ENCODE assay signal across 1 cellular context in the genomic region with DNA sequence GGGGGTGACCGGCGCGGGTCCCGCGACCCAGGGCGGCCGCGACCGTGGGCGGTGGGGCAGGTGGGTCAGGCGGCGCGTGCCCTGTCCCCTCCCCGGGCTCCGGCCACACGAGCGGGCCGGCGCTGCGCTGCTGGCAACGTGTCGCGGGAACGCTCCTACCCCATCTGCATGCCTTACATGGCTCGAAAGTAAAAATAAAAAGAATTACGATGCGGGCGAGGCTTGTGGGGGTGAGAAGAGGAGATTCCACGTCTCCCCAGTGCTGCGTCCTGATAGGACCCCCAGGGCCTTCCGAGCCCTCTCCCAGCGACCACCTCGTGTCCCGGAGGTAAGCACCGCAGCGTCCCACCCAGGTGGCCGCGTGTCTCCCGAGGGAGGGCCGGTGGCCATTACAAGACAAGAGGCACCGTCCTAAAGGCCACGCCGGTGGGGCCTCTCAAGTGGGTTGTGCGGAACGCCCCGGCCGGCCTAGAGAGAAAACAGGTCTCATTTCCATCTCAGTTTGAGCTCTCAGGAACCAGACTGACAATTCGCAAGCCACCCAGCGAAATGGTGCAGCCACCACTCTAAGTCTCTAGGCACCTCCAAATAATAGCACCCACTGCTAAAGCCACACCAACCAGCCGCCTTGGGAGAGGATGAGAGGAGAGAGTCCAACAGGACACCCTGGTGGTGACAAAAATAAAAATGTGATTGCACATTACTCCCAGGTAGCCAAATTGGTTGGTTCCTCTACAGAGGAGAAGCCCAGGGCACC.
TF ChIP-seq lines count a peak whose summit lies in the region.

No MANE protein-coding gene starts in this region.

TF ChIP-seq in HepG2, 621 proteins besides CTCF, POLR2A, EP300 and RAD21 (continued from another document and continues in another):
- no peak for TF ChIP-seq PBX3 (CRISPR knock-in tag; IDR thresholded peaks at IDR 0.05; ENCODE audit: borderline replicate concordance)
- TF ChIP-seq, protein P1, sequence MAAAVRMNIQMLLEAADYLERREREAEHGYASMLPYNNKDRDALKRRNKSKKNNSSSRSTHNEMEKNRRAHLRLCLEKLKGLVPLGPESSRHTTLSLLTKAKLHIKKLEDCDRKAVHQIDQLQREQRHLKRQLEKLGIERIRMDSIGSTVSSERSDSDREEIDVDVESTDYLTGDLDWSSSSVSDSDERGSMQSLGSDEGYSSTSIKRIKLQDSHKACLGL (CRISPR knock-in tag; IDR thresholded peaks at IDR 0.05), result 0 out of 2 replicates have a peak, but pooled peaks have one; percentile 22
- TF ChIP-seq, protein P2, sequence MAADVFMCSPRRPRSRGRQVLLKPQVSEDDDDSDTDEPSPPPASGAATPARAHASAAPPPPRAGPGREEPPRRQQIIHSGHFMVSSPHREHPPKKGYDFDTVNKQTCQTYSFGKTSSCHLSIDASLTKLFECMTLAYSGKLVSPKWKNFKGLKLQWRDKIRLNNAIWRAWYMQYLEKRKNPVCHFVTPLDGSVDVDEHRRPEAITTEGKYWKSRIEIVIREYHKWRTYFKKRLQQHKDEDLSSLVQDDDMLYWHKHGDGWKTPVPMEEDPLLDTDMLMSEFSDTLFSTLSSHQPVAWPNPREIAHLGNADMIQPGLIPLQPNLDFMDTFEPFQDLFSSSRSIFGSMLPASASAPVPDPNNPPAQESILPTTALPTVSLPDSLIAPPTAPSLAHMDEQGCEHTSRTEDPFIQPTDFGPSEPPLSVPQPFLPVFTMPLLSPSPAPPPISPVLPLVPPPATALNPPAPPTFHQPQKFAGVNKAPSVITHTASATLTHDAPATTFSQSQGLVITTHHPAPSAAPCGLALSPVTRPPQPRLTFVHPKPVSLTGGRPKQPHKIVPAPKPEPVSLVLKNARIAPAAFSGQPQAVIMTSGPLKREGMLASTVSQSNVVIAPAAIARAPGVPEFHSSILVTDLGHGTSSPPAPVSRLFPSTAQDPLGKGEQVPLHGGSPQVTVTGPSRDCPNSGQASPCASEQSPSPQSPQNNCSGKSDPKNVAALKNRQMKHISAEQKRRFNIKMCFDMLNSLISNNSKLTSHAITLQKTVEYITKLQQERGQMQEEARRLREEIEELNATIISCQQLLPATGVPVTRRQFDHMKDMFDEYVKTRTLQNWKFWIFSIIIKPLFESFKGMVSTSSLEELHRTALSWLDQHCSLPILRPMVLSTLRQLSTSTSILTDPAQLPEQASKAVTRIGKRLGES (CRISPR knock-in tag; IDR thresholded peaks at IDR 0.05; ENCODE audit: borderline replicate concordance), result no peak
- TF ChIP-seq, protein P3, sequence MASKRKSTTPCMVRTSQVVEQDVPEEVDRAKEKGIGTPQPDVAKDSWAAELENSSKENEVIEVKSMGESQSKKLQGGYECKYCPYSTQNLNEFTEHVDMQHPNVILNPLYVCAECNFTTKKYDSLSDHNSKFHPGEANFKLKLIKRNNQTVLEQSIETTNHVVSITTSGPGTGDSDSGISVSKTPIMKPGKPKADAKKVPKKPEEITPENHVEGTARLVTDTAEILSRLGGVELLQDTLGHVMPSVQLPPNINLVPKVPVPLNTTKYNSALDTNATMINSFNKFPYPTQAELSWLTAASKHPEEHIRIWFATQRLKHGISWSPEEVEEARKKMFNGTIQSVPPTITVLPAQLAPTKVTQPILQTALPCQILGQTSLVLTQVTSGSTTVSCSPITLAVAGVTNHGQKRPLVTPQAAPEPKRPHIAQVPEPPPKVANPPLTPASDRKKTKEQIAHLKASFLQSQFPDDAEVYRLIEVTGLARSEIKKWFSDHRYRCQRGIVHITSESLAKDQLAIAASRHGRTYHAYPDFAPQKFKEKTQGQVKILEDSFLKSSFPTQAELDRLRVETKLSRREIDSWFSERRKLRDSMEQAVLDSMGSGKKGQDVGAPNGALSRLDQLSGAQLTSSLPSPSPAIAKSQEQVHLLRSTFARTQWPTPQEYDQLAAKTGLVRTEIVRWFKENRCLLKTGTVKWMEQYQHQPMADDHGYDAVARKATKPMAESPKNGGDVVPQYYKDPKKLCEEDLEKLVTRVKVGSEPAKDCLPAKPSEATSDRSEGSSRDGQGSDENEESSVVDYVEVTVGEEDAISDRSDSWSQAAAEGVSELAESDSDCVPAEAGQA (IDR thresholded peaks at IDR 0.05; ENCODE audit: low read depth), result no peak
- TF ChIP-seq, protein P3 (CRISPR knock-in tag; IDR thresholded peaks at IDR 0.05; ENCODE audit: borderline replicate concordance), result no peak
- 0 out of 2 replicates have a peak, but pooled peaks have one; percentile 28 for TF ChIP-seq E2F5 (CRISPR knock-in tag; conservative IDR thresholded peaks at IDR 0.05)
- no peak for TF ChIP-seq CBX2 (IDR thresholded peaks at IDR 0.05; ENCODE audit: low read depth, low read length)
- no peak for TF ChIP-seq CBX2 (CRISPR knock-in tag; IDR thresholded peaks at IDR 0.05; ENCODE audit: low read depth)
- TF ChIP-seq KDM6A (CRISPR knock-in tag; IDR thresholded peaks at IDR 0.05; ENCODE audit: low read depth), result no peak
- no peak for TF ChIP-seq ZNF318 (CRISPR knock-in tag; IDR thresholded peaks at IDR 0.05)
- TF ChIP-seq CHD2 (IDR thresholded peaks at IDR 0.05; ENCODE audit: low read depth, low read length), result no peak
- TF ChIP-seq, protein P4, sequence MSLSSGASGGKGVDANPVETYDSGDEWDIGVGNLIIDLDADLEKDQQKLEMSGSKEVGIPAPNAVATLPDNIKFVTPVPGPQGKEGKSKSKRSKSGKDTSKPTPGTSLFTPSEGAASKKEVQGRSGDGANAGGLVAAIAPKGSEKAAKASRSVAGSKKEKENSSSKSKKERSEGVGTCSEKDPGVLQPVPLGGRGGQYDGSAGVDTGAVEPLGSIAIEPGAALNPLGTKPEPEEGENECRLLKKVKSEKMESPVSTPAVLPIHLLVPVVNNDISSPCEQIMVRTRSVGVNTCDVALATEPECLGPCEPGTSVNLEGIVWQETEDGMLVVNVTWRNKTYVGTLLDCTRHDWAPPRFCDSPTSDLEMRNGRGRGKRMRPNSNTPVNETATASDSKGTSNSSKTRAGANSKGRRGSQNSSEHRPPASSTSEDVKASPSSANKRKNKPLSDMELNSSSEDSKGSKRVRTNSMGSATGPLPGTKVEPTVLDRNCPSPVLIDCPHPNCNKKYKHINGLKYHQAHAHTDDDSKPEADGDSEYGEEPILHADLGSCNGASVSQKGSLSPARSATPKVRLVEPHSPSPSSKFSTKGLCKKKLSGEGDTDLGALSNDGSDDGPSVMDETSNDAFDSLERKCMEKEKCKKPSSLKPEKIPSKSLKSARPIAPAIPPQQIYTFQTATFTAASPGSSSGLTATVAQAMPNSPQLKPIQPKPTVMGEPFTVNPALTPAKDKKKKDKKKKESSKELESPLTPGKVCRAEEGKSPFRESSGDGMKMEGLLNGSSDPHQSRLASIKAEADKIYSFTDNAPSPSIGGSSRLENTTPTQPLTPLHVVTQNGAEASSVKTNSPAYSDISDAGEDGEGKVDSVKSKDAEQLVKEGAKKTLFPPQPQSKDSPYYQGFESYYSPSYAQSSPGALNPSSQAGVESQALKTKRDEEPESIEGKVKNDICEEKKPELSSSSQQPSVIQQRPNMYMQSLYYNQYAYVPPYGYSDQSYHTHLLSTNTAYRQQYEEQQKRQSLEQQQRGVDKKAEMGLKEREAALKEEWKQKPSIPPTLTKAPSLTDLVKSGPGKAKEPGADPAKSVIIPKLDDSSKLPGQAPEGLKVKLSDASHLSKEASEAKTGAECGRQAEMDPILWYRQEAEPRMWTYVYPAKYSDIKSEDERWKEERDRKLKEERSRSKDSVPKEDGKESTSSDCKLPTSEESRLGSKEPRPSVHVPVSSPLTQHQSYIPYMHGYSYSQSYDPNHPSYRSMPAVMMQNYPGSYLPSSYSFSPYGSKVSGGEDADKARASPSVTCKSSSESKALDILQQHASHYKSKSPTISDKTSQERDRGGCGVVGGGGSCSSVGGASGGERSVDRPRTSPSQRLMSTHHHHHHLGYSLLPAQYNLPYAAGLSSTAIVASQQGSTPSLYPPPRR (CRISPR knock-in tag; IDR thresholded peaks at IDR 0.05; ENCODE audit: borderline replicate concordance), result 0 out of 2 replicates have a peak, but pooled peaks have one; percentile 11
- TF ChIP-seq TFDP1 (CRISPR knock-in tag; IDR thresholded peaks at IDR 0.05; ENCODE audit: borderline replicate concordance), result no peak
- TF ChIP-seq AGO2 (optimal IDR thresholded peaks at IDR 0.05; ENCODE audit: low read depth, low read length), result peak; percentile 72
- TF ChIP-seq TEAD3 (CRISPR knock-in tag; optimal IDR thresholded peaks at IDR 0.05; ENCODE audit: borderline replicate concordance), result peak; percentile 35
- TF ChIP-seq FOXO1 (CRISPR knock-in tag; IDR thresholded peaks at IDR 0.05), result peak; percentile 7; the same call in 1 of the 2 replicates
